Comparison of ENCODE assay signal across 11 cellular contexts in the genomic region with DNA sequence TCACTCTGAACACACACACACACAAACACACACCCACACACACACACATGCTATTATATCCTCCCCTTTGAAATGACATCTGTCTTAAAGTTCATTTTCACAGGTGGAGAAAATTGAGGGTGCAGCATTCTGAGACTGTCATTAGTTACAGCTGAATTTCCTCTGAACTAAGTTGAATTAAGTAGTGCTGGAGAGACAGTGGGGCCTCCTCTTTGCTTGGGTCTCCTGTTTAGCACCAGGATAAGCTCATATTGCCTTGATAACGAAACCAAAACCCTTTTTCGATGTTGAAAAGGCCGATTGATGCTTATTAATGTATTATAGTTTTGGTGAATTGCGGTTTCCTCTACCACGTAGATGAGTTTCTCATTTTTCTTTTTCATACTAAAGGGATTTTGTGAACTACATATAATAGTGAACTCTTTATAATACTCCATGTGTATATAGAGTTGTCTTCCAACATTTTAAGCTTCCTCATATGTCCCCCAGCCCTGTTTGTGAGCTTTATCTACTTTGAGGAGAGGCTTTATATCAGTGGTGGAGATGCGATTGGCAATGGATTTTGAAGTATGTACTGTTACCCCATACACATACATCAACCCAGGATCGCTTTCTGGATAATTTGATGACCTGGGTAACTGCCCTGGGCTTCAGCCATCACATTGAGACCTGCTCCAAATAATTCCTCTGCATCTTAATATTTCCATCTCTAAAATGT. TPM values are rescaled to one million over a fixed set of nuclear protein-coding genes. Genes with fewer than 3 reads are reported as not detected.
DNase-seq lines count a peak whose midpoint lies in the region; ATAC-seq lines count a peak whose summit lies in the region.
"Had no signal": no experiment of that assay in that cellular context is flagged by ENCODE, and none has a peak within 500 bp of the region (broad histone marks: within the 10 kb centered on the region; RNA-seq: fewer than 3 reads in every experiment).

No MANE protein-coding gene starts in this region.

- no peak for ATAC-seq in HG03521 (IDR thresholded peaks at IDR 0.05; ENCODE audit: unreplicated experiment)
- ATAC-seq: right lobe of liver had no signal

- DNase-seq in DMS53 treated with DMSO at 0.1 percent for 48 hours (lab: John Stamatoyannopoulos, UW; ENCODE audit: unreplicated experiment) (peak; percentile 79), HT1080 (ENCODE audit: low read depth) (peak; percentile 7), SK-MEL-5 (ENCODE audit: low read depth, low spot score) (peak; percentile 32), fibroblast of peridontal ligament (ENCODE audit: extremely low read depth) (peak; percentile 41), pons (ENCODE audit: low spot score) (no peak), AML-193 (lab: John Stamatoyannopoulos, UW) (no peak)
- DNase-seq: activated B cell treated with CpG ODN at 0.5 μM for 24 hours, KG1, right lobe of liver had no signal

- in situ Hi-C loops in SK-MEL-5 (cut with HindIII; ENCODE audit: low pct_unique_long_range_greater_than_20kb, low sequenced_read_pairs) = no loop called here

RNA-seq across cellular contexts. Expression of a gene that starts 17.4 kb away (rescaled TPM):
- total RNA-seq in HT1080 (2014; rRNA removed; shearing (Covaris generic)) = not detected in 2 replicates
- not detected in 2 replicates for polyA plus RNA-seq in HT1080 (2015; cell fraction: cytosol; rRNA removed)
- polyA plus RNA-seq in HT1080 (2015; cell fraction: nucleus; rRNA removed) = not detected in 2 replicates
- not detected in 2 replicates for total RNA-seq in SK-MEL-5 (2014; rRNA removed; shearing (Covaris generic))
- not detected in 2 replicates for polyA plus RNA-seq in SK-MEL-5 (2015; cell fraction: cytosol; rRNA removed)
- polyA plus RNA-seq in SK-MEL-5 (2015; cell fraction: nucleus; rRNA removed) = not detected in 2 replicates
- total RNA-seq: activated B cell treated with CpG ODN at 0.5 μM for 24 hours had no signal

RNA-seq across cellular contexts. Expression of a gene that starts 31.4 kb away (rescaled TPM):
- total RNA-seq in HT1080 (2014; rRNA removed; shearing (Covaris generic)) = not detected in 2 replicates
- not detected in 2 replicates for polyA plus RNA-seq in HT1080 (2015; cell fraction: cytosol; rRNA removed)
- not detected in 2 replicates for polyA plus RNA-seq in HT1080 (2015; cell fraction: nucleus; rRNA removed)
- total RNA-seq in SK-MEL-5 (2014; rRNA removed; shearing (Covaris generic)) = not detected in 2 replicates
- not detected in 2 replicates for polyA plus RNA-seq in SK-MEL-5 (2015; cell fraction: cytosol; rRNA removed)
- polyA plus RNA-seq in SK-MEL-5 (2015; cell fraction: nucleus; rRNA removed) = not detected in 2 replicates
- total RNA-seq: activated B cell treated with CpG ODN at 0.5 μM for 24 hours, right lobe of liver had no signal
- polyA plus RNA-seq: adipose tissue had no signal

Comparison
In these comparisons a context has a peak if more than half of its experiments do, and no peak if none do; other contexts are left out.
1. DNase-seq: peak in DMS53 treated with DMSO at 0.1 percent for 48 hours (single experiment), HT1080 (single experiment), SK-MEL-5 (single experiment) and fibroblast of peridontal ligament (single experiment); none in pons (single experiment) and AML-193 (0 of 2).